Comparison of ENCODE assay signal across 1 cellular context in the genomic region with DNA sequence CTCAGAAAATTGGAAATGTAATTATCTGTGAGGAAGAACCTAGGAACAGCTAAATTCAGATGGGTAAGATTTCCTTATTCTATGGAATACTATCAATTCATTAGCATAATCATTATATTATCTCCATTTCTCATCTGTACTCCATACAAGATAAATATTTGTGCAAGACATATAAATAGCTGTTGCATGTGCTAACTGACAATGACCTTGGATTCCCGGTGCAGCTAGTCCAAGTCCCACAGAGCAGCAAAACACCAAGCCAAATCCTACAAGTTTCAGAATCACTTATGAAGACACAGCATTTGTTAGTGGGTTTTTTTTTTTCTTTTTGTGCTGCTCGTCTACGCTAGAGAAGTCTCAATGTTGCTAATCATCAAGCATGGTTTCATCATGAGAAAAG.
TF ChIP-seq lines count a peak whose summit lies in the region.

No MANE protein-coding gene starts in this region.

TF ChIP-seq in GM23338, 12 proteins besides CTCF, POLR2A, EP300 and RAD21 (continued from another document):
- TF ChIP-seq, protein P1, sequence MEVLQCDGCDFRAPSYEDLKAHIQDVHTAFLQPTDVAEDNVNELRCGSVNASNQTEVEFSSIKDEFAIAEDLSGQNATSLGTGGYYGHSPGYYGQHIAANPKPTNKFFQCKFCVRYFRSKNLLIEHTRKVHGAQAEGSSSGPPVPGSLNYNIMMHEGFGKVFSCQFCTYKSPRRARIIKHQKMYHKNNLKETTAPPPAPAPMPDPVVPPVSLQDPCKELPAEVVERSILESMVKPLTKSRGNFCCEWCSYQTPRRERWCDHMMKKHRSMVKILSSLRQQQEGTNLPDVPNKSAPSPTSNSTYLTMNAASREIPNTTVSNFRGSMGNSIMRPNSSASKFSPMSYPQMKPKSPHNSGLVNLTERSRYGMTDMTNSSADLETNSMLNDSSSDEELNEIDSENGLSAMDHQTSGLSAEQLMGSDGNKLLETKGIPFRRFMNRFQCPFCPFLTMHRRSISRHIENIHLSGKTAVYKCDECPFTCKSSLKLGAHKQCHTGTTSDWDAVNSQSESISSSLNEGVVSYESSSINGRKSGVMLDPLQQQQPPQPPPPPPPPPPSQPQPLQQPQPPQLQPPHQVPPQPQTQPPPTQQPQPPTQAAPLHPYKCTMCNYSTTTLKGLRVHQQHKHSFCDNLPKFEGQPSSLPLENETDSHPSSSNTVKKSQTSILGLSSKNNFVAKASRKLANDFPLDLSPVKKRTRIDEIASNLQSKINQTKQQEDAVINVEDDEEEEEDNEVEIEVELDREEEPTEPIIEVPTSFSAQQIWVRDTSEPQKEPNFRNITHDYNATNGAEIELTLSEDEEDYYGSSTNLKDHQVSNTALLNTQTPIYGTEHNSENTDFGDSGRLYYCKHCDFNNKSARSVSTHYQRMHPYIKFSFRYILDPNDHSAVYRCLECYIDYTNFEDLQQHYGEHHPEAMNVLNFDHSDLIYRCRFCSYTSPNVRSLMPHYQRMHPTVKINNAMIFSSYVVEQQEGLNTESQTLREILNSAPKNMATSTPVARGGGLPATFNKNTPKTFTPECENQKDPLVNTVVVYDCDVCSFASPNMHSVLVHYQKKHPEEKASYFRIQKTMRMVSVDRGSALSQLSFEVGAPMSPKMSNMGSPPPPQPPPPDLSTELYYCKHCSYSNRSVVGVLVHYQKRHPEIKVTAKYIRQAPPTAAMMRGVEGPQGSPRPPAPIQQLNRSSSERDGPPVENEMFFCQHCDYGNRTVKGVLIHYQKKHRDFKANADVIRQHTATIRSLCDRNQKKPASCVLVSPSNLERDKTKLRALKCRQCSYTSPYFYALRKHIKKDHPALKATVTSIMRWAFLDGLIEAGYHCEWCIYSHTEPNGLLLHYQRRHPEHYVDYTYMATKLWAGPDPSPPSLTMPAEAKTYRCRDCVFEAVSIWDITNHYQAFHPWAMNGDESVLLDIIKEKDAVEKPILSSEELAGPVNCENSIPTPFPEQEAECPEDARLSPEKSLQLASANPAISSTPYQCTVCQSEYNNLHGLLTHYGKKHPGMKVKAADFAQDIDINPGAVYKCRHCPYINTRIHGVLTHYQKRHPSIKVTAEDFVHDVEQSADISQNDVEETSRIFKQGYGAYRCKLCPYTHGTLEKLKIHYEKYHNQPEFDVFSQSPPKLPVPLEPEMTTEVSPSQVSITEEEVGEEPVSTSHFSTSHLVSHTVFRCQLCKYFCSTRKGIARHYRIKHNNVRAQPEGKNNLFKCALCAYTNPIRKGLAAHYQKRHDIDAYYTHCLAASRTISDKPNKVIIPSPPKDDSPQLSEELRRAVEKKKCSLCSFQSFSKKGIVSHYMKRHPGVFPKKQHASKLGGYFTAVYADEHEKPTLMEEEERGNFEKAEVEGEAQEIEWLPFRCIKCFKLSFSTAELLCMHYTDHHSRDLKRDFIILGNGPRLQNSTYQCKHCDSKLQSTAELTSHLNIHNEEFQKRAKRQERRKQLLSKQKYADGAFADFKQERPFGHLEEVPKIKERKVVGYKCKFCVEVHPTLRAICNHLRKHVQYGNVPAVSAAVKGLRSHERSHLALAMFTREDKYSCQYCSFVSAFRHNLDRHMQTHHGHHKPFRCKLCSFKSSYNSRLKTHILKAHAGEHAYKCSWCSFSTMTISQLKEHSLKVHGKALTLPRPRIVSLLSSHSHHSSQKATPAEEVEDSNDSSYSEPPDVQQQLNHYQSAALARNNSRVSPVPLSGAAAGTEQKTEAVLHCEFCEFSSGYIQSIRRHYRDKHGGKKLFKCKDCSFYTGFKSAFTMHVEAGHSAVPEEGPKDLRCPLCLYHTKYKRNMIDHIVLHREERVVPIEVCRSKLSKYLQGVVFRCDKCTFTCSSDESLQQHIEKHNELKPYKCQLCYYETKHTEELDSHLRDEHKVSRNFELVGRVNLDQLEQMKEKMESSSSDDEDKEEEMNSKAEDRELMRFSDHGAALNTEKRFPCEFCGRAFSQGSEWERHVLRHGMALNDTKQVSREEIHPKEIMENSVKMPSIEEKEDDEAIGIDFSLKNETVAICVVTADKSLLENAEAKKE (CRISPR knock-in tag; IDR thresholded peaks at IDR 0.05): no peak
- TF ChIP-seq, protein P2, sequence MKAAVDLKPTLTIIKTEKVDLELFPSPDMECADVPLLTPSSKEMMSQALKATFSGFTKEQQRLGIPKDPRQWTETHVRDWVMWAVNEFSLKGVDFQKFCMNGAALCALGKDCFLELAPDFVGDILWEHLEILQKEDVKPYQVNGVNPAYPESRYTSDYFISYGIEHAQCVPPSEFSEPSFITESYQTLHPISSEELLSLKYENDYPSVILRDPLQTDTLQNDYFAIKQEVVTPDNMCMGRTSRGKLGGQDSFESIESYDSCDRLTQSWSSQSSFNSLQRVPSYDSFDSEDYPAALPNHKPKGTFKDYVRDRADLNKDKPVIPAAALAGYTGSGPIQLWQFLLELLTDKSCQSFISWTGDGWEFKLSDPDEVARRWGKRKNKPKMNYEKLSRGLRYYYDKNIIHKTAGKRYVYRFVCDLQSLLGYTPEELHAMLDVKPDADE (IDR thresholded peaks at IDR 0.05): no peak
- TF ChIP-seq EZH2phosphoT487 (IDR thresholded peaks at IDR 0.05; ENCODE audit: unreplicated experiment) (no peak), ZNF331 (CRISPR knock-in tag; IDR thresholded peaks at IDR 0.05; ENCODE audit: low read depth) (no peak), NANOG (IDR thresholded peaks at IDR 0.05; ENCODE audit: borderline replicate concordance) (no peak)
- TF ChIP-seq, protein P3, sequence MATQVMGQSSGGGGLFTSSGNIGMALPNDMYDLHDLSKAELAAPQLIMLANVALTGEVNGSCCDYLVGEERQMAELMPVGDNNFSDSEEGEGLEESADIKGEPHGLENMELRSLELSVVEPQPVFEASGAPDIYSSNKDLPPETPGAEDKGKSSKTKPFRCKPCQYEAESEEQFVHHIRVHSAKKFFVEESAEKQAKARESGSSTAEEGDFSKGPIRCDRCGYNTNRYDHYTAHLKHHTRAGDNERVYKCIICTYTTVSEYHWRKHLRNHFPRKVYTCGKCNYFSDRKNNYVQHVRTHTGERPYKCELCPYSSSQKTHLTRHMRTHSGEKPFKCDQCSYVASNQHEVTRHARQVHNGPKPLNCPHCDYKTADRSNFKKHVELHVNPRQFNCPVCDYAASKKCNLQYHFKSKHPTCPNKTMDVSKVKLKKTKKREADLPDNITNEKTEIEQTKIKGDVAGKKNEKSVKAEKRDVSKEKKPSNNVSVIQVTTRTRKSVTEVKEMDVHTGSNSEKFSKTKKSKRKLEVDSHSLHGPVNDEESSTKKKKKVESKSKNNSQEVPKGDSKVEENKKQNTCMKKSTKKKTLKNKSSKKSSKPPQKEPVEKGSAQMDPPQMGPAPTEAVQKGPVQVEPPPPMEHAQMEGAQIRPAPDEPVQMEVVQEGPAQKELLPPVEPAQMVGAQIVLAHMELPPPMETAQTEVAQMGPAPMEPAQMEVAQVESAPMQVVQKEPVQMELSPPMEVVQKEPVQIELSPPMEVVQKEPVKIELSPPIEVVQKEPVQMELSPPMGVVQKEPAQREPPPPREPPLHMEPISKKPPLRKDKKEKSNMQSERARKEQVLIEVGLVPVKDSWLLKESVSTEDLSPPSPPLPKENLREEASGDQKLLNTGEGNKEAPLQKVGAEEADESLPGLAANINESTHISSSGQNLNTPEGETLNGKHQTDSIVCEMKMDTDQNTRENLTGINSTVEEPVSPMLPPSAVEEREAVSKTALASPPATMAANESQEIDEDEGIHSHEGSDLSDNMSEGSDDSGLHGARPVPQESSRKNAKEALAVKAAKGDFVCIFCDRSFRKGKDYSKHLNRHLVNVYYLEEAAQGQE (IDR thresholded peaks at IDR 0.05; ENCODE audit: unreplicated experiment): no peak
